22 cellular contexts compared by ENCODE assay signal in the genomic region with DNA sequence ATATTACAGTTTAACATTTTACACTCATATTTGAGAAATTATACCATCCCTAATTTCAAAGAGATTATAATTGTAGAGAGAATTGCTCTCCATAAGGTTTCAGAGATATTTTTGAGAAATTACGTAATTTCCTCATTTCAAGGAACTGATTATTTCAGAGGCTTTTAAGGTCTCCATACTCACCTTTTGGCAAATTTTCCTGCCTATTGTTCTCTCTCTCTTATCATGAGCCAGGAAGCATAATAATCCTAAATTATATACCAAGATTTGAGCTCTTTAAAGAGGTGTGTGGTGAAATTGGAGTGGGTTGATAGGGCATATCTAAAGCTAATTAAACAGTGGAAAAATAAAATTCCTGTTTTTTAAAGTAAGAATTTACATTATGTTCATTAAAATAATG.
"Had no signal": no experiment of that assay in that cellular context is flagged by ENCODE, and none has a peak within 500 bp of the region (broad histone marks: within the 10 kb centered on the region; RNA-seq: fewer than 3 reads in every experiment).

No MANE protein-coding gene starts in this region.

- ATAC-seq: esophagus mucosa; gastrocnemius medialis; left colon; naive thymus-derived CD8-positive, alpha-beta T cell; sciatic nerve; stimulated activated memory B cell treated with anti-CD40 and anti-IgM and Interleukin-4, amounts not matched to agents 10 μg/mL and 1 μg/mL and 100 μg/mL, for 72 hours had no signal

- H3K4me3 ChIP-seq: coronary artery, gastrocnemius medialis, spleen, tibial artery, upper lobe of left lung, uterus had no signal

- H3K27me3 Mint-ChIP-seq: stimulated activated memory B cell treated with anti-CD40 and anti-IgM and Interleukin-4, amounts not matched to agents 10 μg/mL and 1 μg/mL and 100 μg/mL, for 72 hours; stimulated activated naive CD8-positive, alpha-beta T cell treated with anti-CD3 and anti-CD28 coated beads, Interleukin-15, Interleukin-2, amounts not matched to agents 100 ng/mL and 50 ng/mL, for 24 hours had no signal

- H3K9me3 Mint-ChIP-seq: naive thymus-derived CD8-positive, alpha-beta T cell; stimulated activated memory B cell treated with anti-CD40 and anti-IgM and Interleukin-4, amounts not matched to agents 10 μg/mL and 1 μg/mL and 100 μg/mL, for 72 hours; stimulated activated naive CD8-positive, alpha-beta T cell treated with anti-CD3 and anti-CD28 coated beads, Interleukin-15, Interleukin-2, amounts not matched to agents 100 ng/mL and 50 ng/mL, for 24 hours had no signal

- H3K4me1 Mint-ChIP-seq: immature natural killer cell; naive thymus-derived CD8-positive, alpha-beta T cell had no signal

- DNase-seq: effector CD4-positive, alpha-beta T cell; gastrocnemius medialis; glutamatergic neuron; immature natural killer cell; kidney; left colon; mesendoderm; naive thymus-derived CD8-positive, alpha-beta T cell; posterior cingulate gyrus; spleen; stimulated activated CD4-positive, alpha-beta T cell treated with anti-CD3 and anti-CD28 coated beads, Interleukin-15, amount 100 ng/mL, for 24 hours; stimulated activated CD4-positive, alpha-beta T cell treated with anti-CD3 and anti-CD28 coated beads, Interleukin-1b, Interleukin-23, amount 100 ng/mL, for 48 hours; stimulated activated CD4-positive, alpha-beta T cell treated with anti-CD3 and anti-CD28 coated beads, Interleukin-4, amount 100 ng/mL, for 24 hours; tibial artery; upper lobe of left lung; uterus had no signal

- H3K4me3 Mint-ChIP-seq: immature natural killer cell; naive thymus-derived CD8-positive, alpha-beta T cell; stimulated activated memory B cell treated with anti-CD40 and anti-IgM and Interleukin-4, amounts not matched to agents 10 μg/mL and 1 μg/mL and 100 μg/mL, for 72 hours; stimulated activated naive CD8-positive, alpha-beta T cell treated with anti-CD3 and anti-CD28 coated beads, Interleukin-15, Interleukin-2, amounts not matched to agents 100 ng/mL and 50 ng/mL, for 24 hours had no signal

- H3K36me3 Mint-ChIP-seq: immature natural killer cell; naive thymus-derived CD8-positive, alpha-beta T cell; stimulated activated memory B cell treated with anti-CD40 and anti-IgM and Interleukin-4, amounts not matched to agents 10 μg/mL and 1 μg/mL and 100 μg/mL, for 72 hours had no signal

- H3K36me3 ChIP-seq: gastrocnemius medialis, neutrophil, spleen, tibial artery, upper lobe of left lung, uterus had no signal

- H3K27me3 ChIP-seq: gastrocnemius medialis, neutrophil, spleen, tibial artery, upper lobe of left lung, uterus had no signal

- H3K27ac ChIP-seq: coronary artery, neutrophil, spleen, tibial artery, upper lobe of left lung, uterus had no signal

- H3K27ac Mint-ChIP-seq: immature natural killer cell; naive thymus-derived CD8-positive, alpha-beta T cell; stimulated activated memory B cell treated with anti-CD40 and anti-IgM and Interleukin-4, amounts not matched to agents 10 μg/mL and 1 μg/mL and 100 μg/mL, for 72 hours; stimulated activated naive CD8-positive, alpha-beta T cell treated with anti-CD3 and anti-CD28 coated beads, Interleukin-15, Interleukin-2, amounts not matched to agents 100 ng/mL and 50 ng/mL, for 24 hours had no signal

- FAIRE-seq: kidney had no signal

- H3K4me1 ChIP-seq: gastrocnemius medialis, spleen, upper lobe of left lung, uterus had no signal

- H3K9me3 ChIP-seq: gastrocnemius medialis, neutrophil, spleen, tibial artery, upper lobe of left lung, uterus had no signal
